Comparison of ENCODE assay signal across 8 cellular contexts in the genomic region with DNA sequence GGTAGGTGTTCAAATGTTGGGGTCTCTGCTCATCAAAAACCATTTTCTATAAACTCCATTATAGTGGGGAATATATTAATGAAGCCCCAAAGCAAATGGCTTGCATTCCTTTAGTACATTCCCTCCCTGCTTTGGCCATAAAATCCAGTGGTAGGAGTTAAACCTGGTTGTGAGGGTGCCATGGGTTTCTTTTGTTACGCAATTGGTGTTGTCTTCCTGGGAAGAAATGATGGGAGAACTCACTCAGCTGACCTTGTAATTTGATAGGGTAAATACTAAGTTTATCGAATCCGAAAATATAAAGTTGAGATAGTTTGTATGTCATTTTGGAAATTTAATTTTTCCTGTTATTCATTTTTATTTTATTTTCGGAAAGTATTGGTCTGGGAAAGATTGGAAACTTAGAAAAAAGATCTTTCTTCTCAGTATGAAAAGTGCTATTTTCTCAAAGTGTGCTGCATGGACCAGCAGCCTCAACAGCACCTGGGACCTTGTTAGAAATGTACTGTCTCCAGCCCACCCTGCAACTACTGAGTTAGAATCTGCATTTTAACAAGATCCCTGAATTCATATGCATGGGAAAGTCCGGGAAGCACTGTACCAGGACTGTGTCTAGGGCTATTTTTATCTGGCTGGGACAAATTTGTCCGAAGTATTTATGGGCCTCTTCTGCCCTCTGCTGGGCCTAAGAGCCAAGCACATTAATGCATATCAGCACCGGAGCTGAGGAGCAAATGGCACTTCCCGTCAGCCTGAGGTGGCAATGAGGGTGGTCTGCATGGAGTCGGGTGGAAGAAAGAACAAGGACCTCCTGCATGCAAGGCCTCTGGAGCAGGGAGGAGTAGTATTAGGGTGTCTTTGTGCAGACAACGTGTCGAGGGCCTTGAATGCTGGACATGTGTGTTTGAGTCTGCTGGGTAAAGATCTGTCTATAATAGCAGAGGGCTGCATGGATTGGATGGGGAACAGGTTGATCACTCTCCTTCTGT. TPM values are rescaled to one million over a fixed set of nuclear protein-coding genes. Genes with fewer than 3 reads are reported as not detected.
DNase-seq lines count a peak whose midpoint lies in the region; ATAC-seq and TF ChIP-seq lines count a peak whose summit lies in the region.

No MANE protein-coding gene starts in this region.

- no peak overlapping the region for H3K27ac Mint-ChIP-seq in Caco-2 (ENCODE audit: unreplicated experiment)
- no peak overlapping the region for H3K27ac Mint-ChIP-seq in nephron progenitor cell

- POLR2A ChIA-PET in Caco-2 (lab: Charles Lee) = interaction anchor here (0.6 kb wide), 1 partner anchor 72 kb away, joined by 3 read pairs; no protein-coding TSS in a partner anchor

- H3K9me3 ChIP-seq in Caco-2 = no peaks in the 10 kb centered on the region; the same call in 1 of the 2 replicates

- H3K4me1 Mint-ChIP-seq in Caco-2 (ENCODE audit: low read depth, unreplicated experiment) = peaks cover 7% of the 10 kb centered on the region
- H3K4me1 Mint-ChIP-seq in nephron progenitor cell = peaks cover 10% of the 10 kb centered on the region

- H3K9me3 Mint-ChIP-seq in Caco-2 (ENCODE audit: unreplicated experiment) (no peaks in the 10 kb centered on the region), nephron progenitor cell (peaks cover 17% of the 10 kb centered on the region)

- no TSS peak for BruUV-seq in Caco-2 (replicated peaks; lab: Mats Ljungman, UMichigan)

- no peaks in the 10 kb centered on the region for H3K27me3 ChIP-seq in Caco-2 (replicated peaks; ENCODE audit: control insufficient read depth, insufficient read depth, low read length)

- no peaks in the 10 kb centered on the region for H3K36me3 ChIP-seq in Caco-2 (ENCODE audit: control insufficient read depth, insufficient read depth, low read length)

- H3K4me3 Mint-ChIP-seq in Caco-2 (ENCODE audit: unreplicated experiment) (peak overlapping the region; percentile 17), nephron progenitor cell (no peak overlapping the region)

- CTCF ChIA-PET in Caco-2 (lab: Charles Lee) = interaction anchor here (0.6 to 1.6 kb wide), 8 partner anchors 9 to 512 kb away, joined by 3 to 6 read pairs (median 4); partner anchors contain the start of gene MYO1E

- no peaks in the 10 kb centered on the region for H3K4me1 ChIP-seq in Caco-2

- intact Hi-C loops in Caco-2 (cut with micrococcal nuclease; ENCODE audit: unreplicated experiment) = loop anchor here (1.0 to 2.0 kb wide), 4 partner anchors 120 to 512 kb away; partner anchors contain the start of gene MYO1E

- H3K36me3 Mint-ChIP-seq in Caco-2 (ENCODE audit: insufficient read depth, unreplicated experiment) = no peaks in the 10 kb centered on the region
- peaks cover 5% of the 10 kb centered on the region for H3K36me3 Mint-ChIP-seq in nephron progenitor cell (ENCODE audit: low read depth)

- peak; percentile 45 to 64 for DNase-seq in Caco-2
- DNase-seq in HT1080 (ENCODE audit: low read depth) = peak; percentile 69
- DNase-seq in OCI-M1 (lab: John Stamatoyannopoulos, UW) = peak; percentile 73
- DNase-seq in activated T-cell treated with anti-CD3 and anti-CD28 coated beads, Interleukin-2, amount 50 U/mL, for 1 hour = peak; percentile 53
- peak; percentile 76 for DNase-seq in fibroblast of mammary gland (ENCODE audit: low read depth)
- peak; percentile 60 for DNase-seq in nephron progenitor cell
- peak; percentile 54 for DNase-seq in stimulated activated naive CD8-positive, alpha-beta T cell treated with anti-CD3 and anti-CD28 coated beads, Interleukin-15, Interleukin-2, amounts not matched to agents 100 U/mL and 50 U/mL, for 24 hours

- H3K27me3 Mint-ChIP-seq in Caco-2 (ENCODE audit: insufficient read depth, unreplicated experiment) (no peaks in the 10 kb centered on the region), nephron progenitor cell (ENCODE audit: low read depth, poor library complexity) (peaks cover 6% of the 10 kb centered on the region)

- peak; percentile 76 to 78 for TF ChIP-seq CTCF in Caco-2 (IDR thresholded peaks at IDR 0.05; ENCODE audit: insufficient read depth in 1 of 2, low read depth in 1 of 2, low read length in 1 of 2, severe bottlenecking in 1 of 2, unreplicated experiment in 1 of 2)
- TF ChIP-seq CTCF in fibroblast of mammary gland (conservative IDR thresholded peaks at IDR 0.05; ENCODE audit: control insufficient read depth, insufficient read depth, low read depth, low read length) = peak; percentile 83
- peak; percentile 82 for TF ChIP-seq CTCF in nephron progenitor cell (IDR thresholded peaks at IDR 0.05)

- peak; percentile 59 for ATAC-seq in stimulated activated naive CD8-positive, alpha-beta T cell treated with anti-CD3 and anti-CD28 coated beads, Interleukin-15, Interleukin-2, amounts not matched to agents 100 U/mL and 50 U/mL, for 24 hours
- no peak for ATAC-seq in GM18511 (IDR thresholded peaks at IDR 0.05; ENCODE audit: unreplicated experiment)

- H3K4me3 ChIP-seq in Caco-2 (ENCODE audit: low read depth, low read length) (no peak overlapping the region), fibroblast of mammary gland (ENCODE audit: control insufficient read depth, low read depth, low read length) (no peak overlapping the region)

RNA-seq across cellular contexts. Expression of gene FAM81A, which starts 54.7 kb away (rescaled TPM):
- 2.4 and 6.8 TPM in 2 replicates for total RNA-seq in Caco-2 (2022)
- 4.1 and 5.0 TPM in 2 replicates for total RNA-seq in HT1080 (2014; rRNA removed; shearing (Covaris generic))
- 4.3 and 7.9 TPM in 2 replicates for polyA plus RNA-seq in HT1080 (2015; cell fraction: cytosol; rRNA removed)
- polyA plus RNA-seq in HT1080 (2015; cell fraction: nucleus; rRNA removed) = 0.66 and 10.2 TPM in 2 replicates
